ENCODE assay signal across 1 cellular context in the genomic region with DNA sequence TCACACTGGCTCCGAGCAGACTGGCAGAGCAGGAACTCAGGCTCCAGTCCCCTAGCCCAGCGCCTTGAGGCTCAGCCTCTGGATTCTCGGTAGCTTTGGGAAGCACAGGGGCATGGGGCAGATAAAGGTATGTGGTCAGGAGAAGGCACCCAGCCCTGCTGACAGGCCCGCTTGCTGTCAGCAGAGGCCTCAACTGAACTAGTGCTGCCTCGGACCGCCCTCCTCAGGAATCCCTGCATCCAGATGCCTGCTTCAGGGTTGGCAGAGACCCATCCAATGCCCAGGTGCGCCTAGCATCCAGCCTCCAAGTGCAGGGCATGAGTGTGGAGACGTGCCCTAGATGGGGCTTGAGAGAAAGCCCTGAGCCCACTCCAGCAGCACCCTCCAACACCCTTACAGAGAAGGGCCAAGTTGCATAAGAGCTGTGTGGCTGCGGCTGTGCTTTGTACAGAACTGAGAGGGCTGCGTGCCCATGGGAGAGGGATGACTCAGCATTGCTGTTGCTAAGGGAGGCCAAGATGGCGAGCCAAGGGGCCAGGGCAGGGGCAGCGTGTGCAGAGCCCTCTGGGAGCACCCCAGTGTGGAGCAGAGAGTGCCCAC.
A peak's percentile ranks its signal among the peaks of the same experiment; 100 is the strongest.
TF ChIP-seq lines count a peak whose summit lies in the region.

No MANE protein-coding gene starts in this region.

TF ChIP-seq in HepG2, 621 proteins besides CTCF, POLR2A, EP300 and RAD21 (continued from another document and continues in another):
- TF ChIP-seq, protein P1, sequence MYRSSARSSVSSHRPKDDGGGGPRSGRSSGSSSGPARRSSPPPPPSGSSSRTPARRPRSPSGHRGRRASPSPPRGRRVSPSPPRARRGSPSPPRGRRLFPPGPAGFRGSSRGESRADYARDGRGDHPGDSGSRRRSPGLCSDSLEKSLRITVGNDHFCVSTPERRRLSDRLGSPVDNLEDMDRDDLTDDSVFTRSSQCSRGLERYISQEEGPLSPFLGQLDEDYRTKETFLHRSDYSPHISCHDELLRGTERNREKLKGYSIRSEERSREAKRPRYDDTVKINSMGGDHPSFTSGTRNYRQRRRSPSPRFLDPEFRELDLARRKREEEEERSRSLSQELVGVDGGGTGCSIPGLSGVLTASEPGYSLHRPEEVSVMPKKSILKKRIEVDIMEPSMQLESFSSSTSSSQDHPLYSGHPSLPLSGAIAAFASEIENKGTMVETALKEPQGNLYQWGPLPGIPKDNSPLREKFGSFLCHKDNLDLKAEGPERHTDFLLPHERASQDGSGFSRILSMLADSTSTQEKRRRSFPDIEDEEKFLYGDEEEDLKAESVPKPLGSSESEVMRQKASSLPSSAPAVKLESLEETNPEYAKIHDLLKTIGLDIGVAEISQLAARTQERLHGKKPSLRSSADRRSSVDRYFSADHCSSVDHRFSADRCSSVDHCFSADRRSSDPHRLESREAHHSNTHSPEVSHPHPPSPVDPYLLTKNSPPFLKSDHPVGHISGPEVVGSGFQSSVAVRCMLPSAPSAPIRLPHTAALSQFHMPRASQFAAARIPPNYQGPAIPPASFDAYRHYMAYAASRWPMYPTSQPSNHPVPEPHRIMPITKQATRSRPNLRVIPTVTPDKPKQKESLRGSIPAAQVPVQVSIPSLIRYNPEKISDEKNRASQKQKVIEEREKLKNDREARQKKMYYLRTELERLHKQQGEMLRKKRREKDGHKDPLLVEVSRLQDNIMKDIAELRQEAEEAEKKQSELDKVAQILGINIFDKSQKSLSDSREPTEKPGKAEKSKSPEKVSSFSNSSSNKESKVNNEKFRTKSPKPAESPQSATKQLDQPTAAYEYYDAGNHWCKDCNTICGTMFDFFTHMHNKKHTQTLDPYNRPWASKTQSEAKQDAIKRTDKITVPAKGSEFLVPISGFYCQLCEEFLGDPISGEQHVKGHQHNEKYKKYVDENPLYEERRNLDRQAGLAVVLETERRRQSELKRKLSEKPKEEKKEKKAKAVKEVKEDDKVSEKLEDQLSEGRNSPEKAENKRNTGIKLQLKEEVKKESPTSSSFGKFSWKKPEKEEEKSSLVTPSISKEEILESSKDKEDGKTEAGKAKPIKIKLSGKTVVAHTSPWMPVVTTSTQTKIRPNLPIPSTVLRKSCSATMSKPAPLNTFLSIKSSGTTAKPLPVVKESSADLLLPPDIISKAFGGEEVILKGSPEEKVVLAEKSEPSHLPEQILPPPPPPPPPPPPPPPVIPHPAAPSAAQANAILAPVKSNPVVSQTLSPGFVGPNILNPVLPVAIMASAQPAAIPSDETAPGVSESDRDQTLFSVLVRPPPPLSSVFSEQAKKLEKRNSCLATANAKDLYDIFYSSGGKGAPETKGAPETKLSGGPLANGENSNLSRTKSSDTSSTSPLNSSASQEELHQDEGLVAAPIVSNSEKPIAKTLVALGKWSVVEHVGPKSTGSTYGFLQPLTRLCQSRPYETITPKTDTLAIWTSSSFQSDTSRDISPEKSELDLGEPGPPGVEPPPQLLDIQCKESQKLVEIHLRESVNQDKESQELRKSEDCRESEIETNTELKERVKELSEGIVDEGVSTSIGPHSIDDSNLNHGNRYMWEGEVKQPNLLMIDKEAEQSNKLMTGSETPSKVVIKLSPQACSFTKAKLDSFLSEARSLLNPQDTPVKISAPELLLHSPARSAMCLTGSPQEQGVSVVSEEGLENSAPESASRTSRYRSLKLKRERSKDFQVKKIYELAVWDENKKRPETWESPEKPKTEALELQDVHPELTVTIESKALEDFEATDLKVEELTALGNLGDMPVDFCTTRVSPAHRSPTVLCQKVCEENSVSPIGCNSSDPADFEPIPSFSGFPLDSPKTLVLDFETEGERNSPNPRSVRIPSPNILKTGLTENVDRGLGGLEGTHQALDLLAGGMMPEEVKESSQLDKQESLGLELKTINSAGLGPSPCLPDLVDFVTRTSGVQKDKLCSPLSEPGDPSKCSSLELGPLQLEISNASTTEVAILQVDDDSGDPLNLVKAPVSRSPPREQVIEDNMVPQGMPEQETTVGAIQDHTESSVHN (CRISPR knock-in tag; IDR thresholded peaks at IDR 0.05): no peak
- no peak for TF ChIP-seq MYNN (CRISPR knock-in tag; IDR thresholded peaks at IDR 0.05; ENCODE audit: low read depth)
- TF ChIP-seq, protein P2, sequence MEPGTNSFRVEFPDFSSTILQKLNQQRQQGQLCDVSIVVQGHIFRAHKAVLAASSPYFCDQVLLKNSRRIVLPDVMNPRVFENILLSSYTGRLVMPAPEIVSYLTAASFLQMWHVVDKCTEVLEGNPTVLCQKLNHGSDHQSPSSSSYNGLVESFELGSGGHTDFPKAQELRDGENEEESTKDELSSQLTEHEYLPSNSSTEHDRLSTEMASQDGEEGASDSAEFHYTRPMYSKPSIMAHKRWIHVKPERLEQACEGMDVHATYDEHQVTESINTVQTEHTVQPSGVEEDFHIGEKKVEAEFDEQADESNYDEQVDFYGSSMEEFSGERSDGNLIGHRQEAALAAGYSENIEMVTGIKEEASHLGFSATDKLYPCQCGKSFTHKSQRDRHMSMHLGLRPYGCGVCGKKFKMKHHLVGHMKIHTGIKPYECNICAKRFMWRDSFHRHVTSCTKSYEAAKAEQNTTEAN (CRISPR knock-in tag; conservative IDR thresholded peaks at IDR 0.05): no peak
- no peak for TF ChIP-seq NAIF1 (CRISPR knock-in tag; IDR thresholded peaks at IDR 0.05; ENCODE audit: borderline replicate concordance)
- TF ChIP-seq ZNF350 (CRISPR knock-in tag; IDR thresholded peaks at IDR 0.05; ENCODE audit: borderline replicate concordance, low read depth): no peak
- TF ChIP-seq YY1 (IDR thresholded peaks at IDR 0.05; ENCODE audit: insufficient read depth, insufficient replicate concordance, low read depth, low read length): no peak
- no peak for TF ChIP-seq ZNF136 (CRISPR knock-in tag; IDR thresholded peaks at IDR 0.05; ENCODE audit: low read depth)
- TF ChIP-seq ZNF451 (CRISPR knock-in tag; IDR thresholded peaks at IDR 0.05): no peak
- TF ChIP-seq, protein P3, sequence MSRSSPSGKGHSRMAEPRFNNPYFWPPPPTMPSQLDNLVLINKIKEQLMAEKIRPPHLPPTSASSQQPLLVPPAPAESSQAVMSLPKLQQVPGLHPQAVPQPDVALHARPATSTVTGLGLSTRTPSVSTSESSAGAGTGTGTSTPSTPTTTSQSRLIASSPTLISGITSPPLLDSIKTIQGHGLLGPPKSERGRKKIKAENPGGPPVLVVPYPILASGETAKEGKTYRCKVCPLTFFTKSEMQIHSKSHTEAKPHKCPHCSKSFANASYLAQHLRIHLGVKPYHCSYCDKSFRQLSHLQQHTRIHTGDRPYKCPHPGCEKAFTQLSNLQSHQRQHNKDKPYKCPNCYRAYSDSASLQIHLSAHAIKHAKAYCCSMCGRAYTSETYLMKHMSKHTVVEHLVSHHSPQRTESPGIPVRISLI (CRISPR knock-in tag; IDR thresholded peaks at IDR 0.05; ENCODE audit: borderline replicate concordance): no peak
- TF ChIP-seq ZSCAN21 (CRISPR knock-in tag; IDR thresholded peaks at IDR 0.05; ENCODE audit: borderline replicate concordance): no peak
- TF ChIP-seq ZNF160 (CRISPR knock-in tag; IDR thresholded peaks at IDR 0.05): no peak
- TF ChIP-seq KIAA2018 (CRISPR knock-in tag; IDR thresholded peaks at IDR 0.05; ENCODE audit: borderline replicate concordance): no peak
- TF ChIP-seq KMT2A (CRISPR knock-in tag; IDR thresholded peaks at IDR 0.05): no peak
- no peak for TF ChIP-seq ZNF773 (CRISPR knock-in tag; IDR thresholded peaks at IDR 0.05; ENCODE audit: borderline replicate concordance)
- no peak for TF ChIP-seq ZNF788 (CRISPR knock-in tag; IDR thresholded peaks at IDR 0.05; ENCODE audit: borderline replicate concordance)
- no peak for TF ChIP-seq DR1 (CRISPR knock-in tag; IDR thresholded peaks at IDR 0.05)
- peak; percentile 61 for TF ChIP-seq ZNF263 (CRISPR knock-in tag; IDR thresholded peaks at IDR 0.05)
- TF ChIP-seq EED (CRISPR knock-in tag; IDR thresholded peaks at IDR 0.05): no peak
- no peak for TF ChIP-seq ZNF552 (CRISPR knock-in tag; IDR thresholded peaks at IDR 0.05; ENCODE audit: borderline replicate concordance)
- TF ChIP-seq ZNF746 (CRISPR knock-in tag; IDR thresholded peaks at IDR 0.05): no peak
- no peak for TF ChIP-seq ZNF792 (CRISPR knock-in tag; IDR thresholded peaks at IDR 0.05)
- TF ChIP-seq MTA3 (CRISPR knock-in tag; IDR thresholded peaks at IDR 0.05): no peak
- TF ChIP-seq, protein P4, sequence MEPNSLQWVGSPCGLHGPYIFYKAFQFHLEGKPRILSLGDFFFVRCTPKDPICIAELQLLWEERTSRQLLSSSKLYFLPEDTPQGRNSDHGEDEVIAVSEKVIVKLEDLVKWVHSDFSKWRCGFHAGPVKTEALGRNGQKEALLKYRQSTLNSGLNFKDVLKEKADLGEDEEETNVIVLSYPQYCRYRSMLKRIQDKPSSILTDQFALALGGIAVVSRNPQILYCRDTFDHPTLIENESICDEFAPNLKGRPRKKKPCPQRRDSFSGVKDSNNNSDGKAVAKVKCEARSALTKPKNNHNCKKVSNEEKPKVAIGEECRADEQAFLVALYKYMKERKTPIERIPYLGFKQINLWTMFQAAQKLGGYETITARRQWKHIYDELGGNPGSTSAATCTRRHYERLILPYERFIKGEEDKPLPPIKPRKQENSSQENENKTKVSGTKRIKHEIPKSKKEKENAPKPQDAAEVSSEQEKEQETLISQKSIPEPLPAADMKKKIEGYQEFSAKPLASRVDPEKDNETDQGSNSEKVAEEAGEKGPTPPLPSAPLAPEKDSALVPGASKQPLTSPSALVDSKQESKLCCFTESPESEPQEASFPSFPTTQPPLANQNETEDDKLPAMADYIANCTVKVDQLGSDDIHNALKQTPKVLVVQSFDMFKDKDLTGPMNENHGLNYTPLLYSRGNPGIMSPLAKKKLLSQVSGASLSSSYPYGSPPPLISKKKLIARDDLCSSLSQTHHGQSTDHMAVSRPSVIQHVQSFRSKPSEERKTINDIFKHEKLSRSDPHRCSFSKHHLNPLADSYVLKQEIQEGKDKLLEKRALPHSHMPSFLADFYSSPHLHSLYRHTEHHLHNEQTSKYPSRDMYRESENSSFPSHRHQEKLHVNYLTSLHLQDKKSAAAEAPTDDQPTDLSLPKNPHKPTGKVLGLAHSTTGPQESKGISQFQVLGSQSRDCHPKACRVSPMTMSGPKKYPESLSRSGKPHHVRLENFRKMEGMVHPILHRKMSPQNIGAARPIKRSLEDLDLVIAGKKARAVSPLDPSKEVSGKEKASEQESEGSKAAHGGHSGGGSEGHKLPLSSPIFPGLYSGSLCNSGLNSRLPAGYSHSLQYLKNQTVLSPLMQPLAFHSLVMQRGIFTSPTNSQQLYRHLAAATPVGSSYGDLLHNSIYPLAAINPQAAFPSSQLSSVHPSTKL (CRISPR knock-in tag; IDR thresholded peaks at IDR 0.05): 0 out of 2 replicates have a peak, but pooled peaks have one; percentile 14
